26 cellular contexts compared by ENCODE assay signal in genomic region chr7:154430640-154431039, GRCh38.
DNase-seq lines count a peak whose midpoint lies in the region; ATAC-seq, FAIRE-seq and TF ChIP-seq lines count a peak whose summit lies in the region.
"Had no signal": no experiment of that assay in that cellular context is flagged by ENCODE, and none has a peak within 500 bp of the region (broad histone marks: within the 10 kb centered on the region; RNA-seq: fewer than 3 reads in every experiment).

No MANE protein-coding gene starts in this region.

- FAIRE-seq in bronchial epithelial cell (lab: Jason Lieb, UNC), result peak; percentile 28
- FAIRE-seq: A204.1, GM12878, GM12892, GM18507 had no signal

- no peaks in the 10 kb centered on the region for H3K27me3 ChIP-seq in bronchial epithelial cell (ENCODE audit: control insufficient read depth, insufficient read depth, low read length)
- H3K27me3 ChIP-seq in psoas muscle (ENCODE audit: insufficient read depth in 3 of 3, low read length in 2 of 3), result no peaks in the 10 kb centered on the region
- H3K27me3 ChIP-seq: BE2C, BLaER1 had no signal

- peaks cover 7% of the 10 kb centered on the region for H3K4me1 ChIP-seq in psoas muscle

- H3K36me3 ChIP-seq in bronchial epithelial cell (ENCODE audit: control insufficient read depth, insufficient read depth, low read length) (no peaks in the 10 kb centered on the region), psoas muscle (ENCODE audit: insufficient read depth in 1 of 2, low read depth in 1 of 2) (no peaks in the 10 kb centered on the region)
- H3K36me3 ChIP-seq: BE2C, BLaER1 had no signal

- no peaks in the 10 kb centered on the region for H3K36me3 Mint-ChIP-seq in naive thymus-derived CD8-positive, alpha-beta T cell
- H3K36me3 Mint-ChIP-seq: CD14-positive monocyte; CD4-positive, alpha-beta memory T cell; CD4-positive, CD25-positive, alpha-beta regulatory T cell; CD8-positive, alpha-beta memory T cell had no signal

- DNase-seq in bronchial epithelial cell (ENCODE audit: low read depth), result no peak
- DNase-seq in psoas muscle, result no peak
- DNase-seq in naive thymus-derived CD8-positive, alpha-beta T cell, result no peak
- no peak for DNase-seq in HK-2 (ENCODE audit: unreplicated experiment)
- DNase-seq: 8988T; ACHN; BE2C; C1 segment of cervical spinal cord; CD4-positive, alpha-beta memory T cell; CD4-positive, CD25-positive, alpha-beta regulatory T cell; CD8-positive, alpha-beta memory T cell; COR-L47; DMS 273 treated with DMSO at 0.1 percent for 48 hours; DMS153; DMS53; DMS79; DND-41; EL; GDM1 had no signal

- no peak overlapping the region for H3K27ac Mint-ChIP-seq in naive thymus-derived CD8-positive, alpha-beta T cell
- H3K27ac Mint-ChIP-seq: CD14-positive monocyte; CD4-positive, alpha-beta memory T cell; CD4-positive, CD25-positive, alpha-beta regulatory T cell; CD8-positive, alpha-beta memory T cell had no signal

- H3K27ac ChIP-seq in psoas muscle, result peak overlapping the region; percentile 76
- H3K27ac ChIP-seq: BLaER1 had no signal

- no peaks in the 10 kb centered on the region for H3K9me3 ChIP-seq in psoas muscle
- H3K9me3 ChIP-seq: BE2C, BLaER1 had no signal

- H3K9me3 Mint-ChIP-seq in naive thymus-derived CD8-positive, alpha-beta T cell, result peaks cover 0 to 18% (median 5%) of the 10 kb centered on the region in 9 donors

- no peak overlapping the region for H3K4me3 ChIP-seq in bronchial epithelial cell (ENCODE audit: low read depth, low read length)
- peak overlapping the region; percentile 37 for H3K4me3 ChIP-seq in psoas muscle
- H3K4me3 ChIP-seq: BLaER1, GM12878 had no signal

- WGBS in psoas muscle, 3 donors, result 55 to 82% (median 59%) methylated on average over 9 of the region's 9 CpGs

- intact Hi-C loops in psoas muscle (cut with DNase I), result no loop called here

- TF ChIP-seq CTCF in bronchial epithelial cell (IDR thresholded peaks at IDR 0.05; ENCODE audit: insufficient read depth, low read length, severe bottlenecking) (no peak), psoas muscle (IDR thresholded peaks at IDR 0.05) (no peak)

- H3K4me1 Mint-ChIP-seq in naive thymus-derived CD8-positive, alpha-beta T cell, result no peaks in the 10 kb centered on the region
- H3K4me1 Mint-ChIP-seq: CD14-positive monocyte; CD4-positive, alpha-beta memory T cell; CD4-positive, CD25-positive, alpha-beta regulatory T cell; CD8-positive, alpha-beta memory T cell had no signal

- POLR2A ChIA-PET in naive thymus-derived CD8-positive, alpha-beta T cell (lab: Charles Lee), result no interaction called here

- peaks cover 0 to 9% (median 0%) of the 10 kb centered on the region in 5 donors for H3K27me3 Mint-ChIP-seq in naive thymus-derived CD8-positive, alpha-beta T cell
- H3K27me3 Mint-ChIP-seq: CD4-positive, alpha-beta memory T cell; CD4-positive, CD25-positive, alpha-beta regulatory T cell; CD8-positive, alpha-beta memory T cell had no signal

- no peak overlapping the region for H3K4me3 Mint-ChIP-seq in naive thymus-derived CD8-positive, alpha-beta T cell
- H3K4me3 Mint-ChIP-seq: CD14-positive monocyte; CD4-positive, alpha-beta memory T cell; CD4-positive, CD25-positive, alpha-beta regulatory T cell; CD8-positive, alpha-beta memory T cell had no signal

- ATAC-seq in psoas muscle (peak; percentile 60 to 77 (median 65)), GM21619 (IDR thresholded peaks at IDR 0.05; ENCODE audit: unreplicated experiment) (no peak)
- no peak for ATAC-seq in naive thymus-derived CD8-positive, alpha-beta T cell
- ATAC-seq: GM12878 had no signal

Comparison
In these comparisons a context has a peak if more than half of its experiments do, and no peak if none do; other contexts are left out.
1. ATAC-seq: peak in psoas muscle (4 of 4); none in naive thymus-derived CD8-positive, alpha-beta T cell (0 of 2) and GM21619 (single experiment).